In the genomic region with DNA sequence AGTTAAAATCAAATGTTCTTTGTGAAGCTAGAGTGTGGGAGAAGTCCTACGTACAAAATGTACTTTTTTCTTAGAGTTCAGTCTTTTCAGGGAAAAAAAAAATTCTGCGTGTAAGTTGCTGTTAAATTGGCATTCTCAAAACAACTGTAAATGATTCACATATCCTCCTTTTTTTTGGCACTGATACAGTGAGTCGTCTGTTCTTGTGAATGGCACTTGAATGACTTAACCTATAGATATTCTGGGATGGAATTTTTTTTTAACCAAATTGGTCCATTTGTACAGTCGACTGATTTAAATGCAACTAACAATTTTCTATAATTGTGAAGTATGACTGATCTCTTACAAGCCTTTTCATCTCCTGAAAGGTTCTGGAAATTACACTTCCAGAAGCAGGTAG, we compare ENCODE assay signal across 18 cellular contexts.
"Had no signal": no experiment of that assay in that cellular context is flagged by ENCODE, and none has a peak within 500 bp of the region (broad histone marks: within the 10 kb centered on the region; RNA-seq: fewer than 3 reads in every experiment).

No MANE protein-coding gene starts in this region.

- ATAC-seq: activated CD4-positive, alpha-beta T cell treated with anti-CD3 and anti-CD28 coated beads for 36 hours; left colon; mucosa of descending colon; naive thymus-derived CD8-positive, alpha-beta T cell; right cardiac atrium; stimulated activated naive B cell treated with anti-CD40 and anti-IgM and Interleukin-4, amounts not matched to agents 10 μg/mL and 1 μg/mL and 100 μg/mL, for 72 hours had no signal

- H3K4me3 ChIP-seq: mucosa of descending colon, spleen had no signal

- H3K27ac Mint-ChIP-seq: activated CD4-positive, alpha-beta memory T cell treated with anti-CD3 and anti-CD28 coated beads, Interleukin-2, amount 10 ng/mL, durations not matched to agents 7 days and 5 days; activated CD4-positive, alpha-beta T cell treated with anti-CD3 and anti-CD28 coated beads for 36 hours; activated naive CD8-positive, alpha-beta T cell; naive thymus-derived CD8-positive, alpha-beta T cell; stimulated activated naive B cell treated with anti-CD40 and anti-IgM and Interleukin-4, amounts not matched to agents 10 μg/mL and 1 μg/mL and 100 μg/mL, for 72 hours had no signal

- H3K36me3 Mint-ChIP-seq: activated naive CD8-positive, alpha-beta T cell; stimulated activated naive B cell treated with anti-CD40 and anti-IgM and Interleukin-4, amounts not matched to agents 10 μg/mL and 1 μg/mL and 100 μg/mL, for 72 hours had no signal

- H3K9me3 ChIP-seq: mucosa of descending colon, neutrophil, spleen had no signal

- H3K27ac ChIP-seq: neutrophil, spleen, VCaP had no signal

- H3K4me3 Mint-ChIP-seq: activated CD4-positive, alpha-beta memory T cell treated with anti-CD3 and anti-CD28 coated beads, Interleukin-2, amount 10 ng/mL, durations not matched to agents 7 days and 5 days; activated CD4-positive, alpha-beta T cell treated with anti-CD3 and anti-CD28 coated beads for 36 hours; activated naive CD8-positive, alpha-beta T cell; naive thymus-derived CD8-positive, alpha-beta T cell; stimulated activated naive B cell treated with anti-CD40 and anti-IgM and Interleukin-4, amounts not matched to agents 10 μg/mL and 1 μg/mL and 100 μg/mL, for 72 hours had no signal

- H3K9me3 Mint-ChIP-seq: activated CD4-positive, alpha-beta memory T cell treated with anti-CD3 and anti-CD28 coated beads, Interleukin-2, amount 10 ng/mL, durations not matched to agents 7 days and 5 days; naive thymus-derived CD8-positive, alpha-beta T cell; stimulated activated naive B cell treated with anti-CD40 and anti-IgM and Interleukin-4, amounts not matched to agents 10 μg/mL and 1 μg/mL and 100 μg/mL, for 72 hours had no signal

- DNase-seq: activated CD4-positive, alpha-beta memory T cell treated with anti-CD3 and anti-CD28 coated beads, Interleukin-2, amount 10 ng/mL, durations not matched to agents 7 days and 5 days; activated CD4-positive, alpha-beta T cell treated with anti-CD3 and anti-CD28 coated beads for 36 hours; activated gamma-delta T cell; activated T-cell treated with anti-CD3 and anti-CD28 coated beads, Interleukin-2, amount 50 U/mL, for 48 hours; anterior cingulate cortex; glutamatergic neuron; left colon; mucosa of descending colon; naive thymus-derived CD8-positive, alpha-beta T cell; right cardiac atrium; spleen; stimulated activated CD4-positive, alpha-beta T cell treated with anti-CD3 and anti-CD28 coated beads, Interleukin-2, amount 100 ng/mL, for 24 hours; stimulated activated naive B cell treated with anti-CD40 and anti-IgM and Interleukin-4, amounts not matched to agents 10 μg/mL and 1 μg/mL and 100 μg/mL, for 72 hours; T1000; trophoblast cell had no signal

- H3K36me3 ChIP-seq: neutrophil, spleen had no signal
